ENCODE assay signal across 8 cellular contexts in genomic region chr9:135480071-135480941, GRCh38. TPM values are rescaled to one million over a fixed set of nuclear protein-coding genes. Genes with fewer than 3 reads are reported as not detected.
DNase-seq lines count a peak whose midpoint lies in the region; ATAC-seq, FAIRE-seq and TF ChIP-seq lines count a peak whose summit lies in the region.
"Had no signal": no experiment of that assay in that cellular context is flagged by ENCODE, and none has a peak within 500 bp of the region (broad histone marks: within the 10 kb centered on the region; RNA-seq: fewer than 3 reads in every experiment).

No MANE protein-coding gene starts in this region.

- CTCF ChIA-PET in GM10248 (lab: Yijun Ruan, JAX) = interaction anchor here (1.0 to 1.2 kb wide), 2 partner anchors 19 to 25 kb away, joined by 3 to 6 read pairs; a partner anchor contains a TSS

- H3K27ac Mint-ChIP-seq in stimulated activated memory B cell treated with anti-CD40 and anti-IgM and Interleukin-4, amounts not matched to agents 10 μg/mL and 1 μg/mL and 100 μg/mL, for 72 hours = no peak overlapping the region

- peak overlapping the region; percentile 89 for H3K4me3 ChIP-seq in MM.1S (ENCODE audit: low read length)
- peak overlapping the region; percentile 71 to 79 for H3K4me3 ChIP-seq in kidney (ENCODE audit: low read length in 2 of 2)

- peaks cover 12% of the 10 kb centered on the region for H3K36me3 Mint-ChIP-seq in stimulated activated memory B cell treated with anti-CD40 and anti-IgM and Interleukin-4, amounts not matched to agents 10 μg/mL and 1 μg/mL and 100 μg/mL, for 72 hours

- no peak for TF ChIP-seq CTCF in GM10248 (IDR thresholded peaks at IDR 0.05; ENCODE audit: control extremely low read depth, extremely low read depth, low read depth, missing control alignments)
- TF ChIP-seq CTCF in MM.1S (IDR thresholded peaks at IDR 0.05; ENCODE audit: low read length) = no peak
- no peak for TF ChIP-seq CTCF in kidney (IDR thresholded peaks at IDR 0.05; ENCODE audit: borderline replicate concordance, extremely low read depth, insufficient read depth)

- peak overlapping the region; percentile 51 for H3K4me3 Mint-ChIP-seq in stimulated activated memory B cell treated with anti-CD40 and anti-IgM and Interleukin-4, amounts not matched to agents 10 μg/mL and 1 μg/mL and 100 μg/mL, for 72 hours

- H3F3A ChIP-seq in MM.1S (ENCODE audit: insufficient read depth, low read length) = peaks cover 20% of the 10 kb centered on the region

- intact Hi-C loops in kidney (cut with DNase I) = no loop called here

- no peaks in the 10 kb centered on the region for H3K9me3 Mint-ChIP-seq in stimulated activated memory B cell treated with anti-CD40 and anti-IgM and Interleukin-4, amounts not matched to agents 10 μg/mL and 1 μg/mL and 100 μg/mL, for 72 hours

- ATAC-seq in stimulated activated memory B cell treated with anti-CD40 and anti-IgM and Interleukin-4, amounts not matched to agents 10 μg/mL and 1 μg/mL and 100 μg/mL, for 72 hours = peak; percentile 45

- peak overlapping the region; percentile 95 for H3K4me2 ChIP-seq in MM.1S (ENCODE audit: low read depth, low read length)

- H3K36me3 ChIP-seq in MM.1S (replicated peaks; ENCODE audit: insufficient read depth, low read length) (no peaks in the 10 kb centered on the region), kidney (ENCODE audit: control insufficient read depth in 1 of 2, insufficient read depth in 2 of 2, low read length in 2 of 2) (peaks cover 0 to 5% of the 10 kb centered on the region in 2 donors)

- peaks cover 10% of the 10 kb centered on the region for H3K4me1 Mint-ChIP-seq in stimulated activated memory B cell treated with anti-CD40 and anti-IgM and Interleukin-4, amounts not matched to agents 10 μg/mL and 1 μg/mL and 100 μg/mL, for 72 hours

- POLR2A ChIA-PET in GM10248 (lab: Yijun Ruan, JAX) = no interaction called here

- no peak overlapping the region for H3K27ac ChIP-seq in MM.1S (ENCODE audit: low read length)
- H3K27ac ChIP-seq in kidney (ENCODE audit: low read depth in 2 of 2, low read length in 2 of 2) = peak overlapping the region; percentile 72 to 80

- no peaks in the 10 kb centered on the region for H3K9me2 ChIP-seq in MM.1S (replicated peaks; ENCODE audit: insufficient read depth, low read length)

- H2AFZ ChIP-seq in MM.1S (ENCODE audit: low read length) = peak overlapping the region; percentile 93

- peaks cover 5% of the 10 kb centered on the region; the same call in 1 of the 2 replicates for H3K79me2 ChIP-seq in MM.1S (ENCODE audit: low read length)

- H3K4me1 ChIP-seq in MM.1S (ENCODE audit: low read length) (0 out of 2 replicates have a peak, but pooled peaks cover 6% of the 10 kb centered on the region), kidney (ENCODE audit: control insufficient read depth in 1 of 2, insufficient read depth in 1 of 2, low read depth in 1 of 2, low read length in 2 of 2) (peaks cover 0 to 12% of the 10 kb centered on the region in 2 donors)

- DNase-seq in GM10248 (ENCODE audit: extremely low spot score) = peak; percentile 36
- peak; percentile 25 for DNase-seq in MM.1S
- peak; percentile 58 to 64 for DNase-seq in T47D (ENCODE audit: low read depth in 1 of 2, low spot score in 1 of 2)
- no peak for DNase-seq in kidney
- no peak for DNase-seq in stimulated activated CD4-positive, alpha-beta T cell treated with anti-CD3 and anti-CD28 coated beads, Interleukin-2, amount 100 ng/mL, for 24 hours
- DNase-seq in GDM1 (lab: John Stamatoyannopoulos, UW) = no peak

- in situ Hi-C loops in T47D (cut with HindIII; ENCODE audit: low pct_unique_long_range_greater_than_20kb, low sequenced_read_pairs) = no loop called here

- no peaks in the 10 kb centered on the region for H3K9me3 ChIP-seq in MM.1S (replicated peaks; ENCODE audit: insufficient read depth, low read length)
- H3K9me3 ChIP-seq in kidney (ENCODE audit: control insufficient read depth in 1 of 2, low read length in 2 of 2) = no peaks in the 10 kb centered on the region

- H3K9ac ChIP-seq in MM.1S (ENCODE audit: low read length) (peak overlapping the region; percentile 42; the same call in 1 of the 2 replicates), kidney (ENCODE audit: low read length in 2 of 2) (peak overlapping the region; percentile 51 to 55)

- no peak for FAIRE-seq in kidney (lab: Jason Lieb, UNC)

- no peaks in the 10 kb centered on the region for H3K27me3 ChIP-seq in MM.1S (replicated peaks; ENCODE audit: insufficient read depth, low read length)

- peaks cover 23% of the 10 kb centered on the region for H3K27me3 Mint-ChIP-seq in stimulated activated memory B cell treated with anti-CD40 and anti-IgM and Interleukin-4, amounts not matched to agents 10 μg/mL and 1 μg/mL and 100 μg/mL, for 72 hours

- H4K20me1 ChIP-seq in MM.1S (ENCODE audit: insufficient read depth, low read length) = no peaks in the 10 kb centered on the region

RNA-seq across cellular contexts. Expression of gene PPP1R26, which starts 0.7 kb away (rescaled TPM):
- total RNA-seq in kidney = 22.0 TPM
- polyA plus RNA-seq in kidney (ENCODE audit: insufficient read depth, low read depth, low replicate concordance) = 10.2 TPM

RNA-seq across cellular contexts. Expression of gene MRPS2, which starts 20.2 kb away (rescaled TPM):
- total RNA-seq in kidney = 29.1 TPM
- 92.7 TPM for polyA plus RNA-seq in kidney (ENCODE audit: insufficient read depth, low read depth, low replicate concordance)

RNA-seq across cellular contexts. Expression of gene LCN1, which starts 40.9 kb away (rescaled TPM):
- total RNA-seq in kidney = not detected
- not detected for polyA plus RNA-seq in kidney (ENCODE audit: insufficient read depth, low read depth, low replicate concordance)
- total RNA-seq: activated CD8-positive, alpha-beta memory T cell treated with anti-CD3 and anti-CD28 coated beads for 36 hours had no signal

Comparison
In these comparisons a context has a peak if more than half of its experiments do, and no peak if none do; other contexts are left out.
1. DNase-seq: peak in GM10248 (single experiment), MM.1S (single experiment) and T47D (2 of 2); none in kidney (single experiment), stimulated activated CD4-positive, alpha-beta T cell treated with anti-CD3 and anti-CD28 coated beads, Interleukin-2, amount 100 ng/mL, for 24 hours (0 of 2) and GDM1 (single experiment).